Comparison of ENCODE assay signal across 14 cellular contexts in the genomic region with DNA sequence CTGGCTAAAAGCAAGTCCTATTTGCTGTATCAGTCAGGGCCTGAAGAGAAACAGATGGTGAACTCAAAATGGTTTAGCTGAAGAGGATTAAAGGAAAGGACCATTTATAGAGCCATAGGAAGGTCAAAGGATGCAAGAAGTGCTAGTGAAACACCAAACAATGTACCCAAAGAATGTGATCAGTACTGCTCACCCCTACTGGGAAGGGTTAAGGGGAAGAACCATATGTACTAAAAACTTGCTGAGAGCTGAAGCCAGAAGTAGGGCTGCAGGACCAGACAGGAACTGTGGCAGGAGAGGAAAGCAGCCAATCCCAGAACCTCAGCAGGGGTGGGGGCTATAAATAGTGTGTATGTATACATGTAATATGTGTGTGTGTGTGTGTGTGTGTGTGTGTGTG.
A peak's percentile ranks its signal among the peaks of the same experiment; 100 is the strongest.
DNase-seq lines count a peak whose midpoint lies in the region; ATAC-seq, FAIRE-seq and TF ChIP-seq lines count a peak whose summit lies in the region.
"Had no signal": no experiment of that assay in that cellular context is flagged by ENCODE, and none has a peak within 500 bp of the region (broad histone marks: within the 10 kb centered on the region; RNA-seq: fewer than 3 reads in every experiment).

No MANE protein-coding gene starts in this region.

- peaks cover 10% of the 10 kb centered on the region for H3K9me3 Mint-ChIP-seq in activated naive CD4-positive, alpha-beta T cell treated with anti-CD3 and anti-CD28 coated beads for 36 hours
- peaks cover 28% of the 10 kb centered on the region for H3K9me3 Mint-ChIP-seq in nephron progenitor cell
- H3K9me3 Mint-ChIP-seq: endodermal cell had no signal

- BruUV-seq in GM12878 (replicated peaks; lab: Mats Ljungman, UMichigan), result no TSS peak

- intact Hi-C loops in activated naive CD4-positive, alpha-beta T cell treated with anti-CD3 and anti-CD28 coated beads for 36 hours (cut with micrococcal nuclease), result loop anchor here (1.0 to 2.0 kb wide), 2 partner anchors 10 to 50 kb away; no protein-coding TSS in a partner anchor
- intact Hi-C loops in GM12878 (cut with micrococcal nuclease; ENCODE audit: unreplicated experiment), result no loop called here

- RAD21 ChIA-PET in GM12878 (lab: Charles Lee; ENCODE audit: unreplicated experiment), result interaction anchor here (0.7 to 3.5 kb wide), 14 partner anchors 8 to 204 kb away, joined by 3 to 18 read pairs (median 7); no protein-coding TSS in a partner anchor

- peak overlapping the region; percentile 28 for H3K4me3 Mint-ChIP-seq in activated naive CD4-positive, alpha-beta T cell treated with anti-CD3 and anti-CD28 coated beads for 36 hours
- H3K4me3 Mint-ChIP-seq in nephron progenitor cell, result no peak overlapping the region
- H3K4me3 Mint-ChIP-seq: endodermal cell had no signal

- H3K36me3 Mint-ChIP-seq in activated naive CD4-positive, alpha-beta T cell treated with anti-CD3 and anti-CD28 coated beads for 36 hours (ENCODE audit: low read depth), result peaks cover 51% of the 10 kb centered on the region
- H3K36me3 Mint-ChIP-seq in nephron progenitor cell (ENCODE audit: low read depth), result peaks cover 27% of the 10 kb centered on the region

- no peaks in the 10 kb centered on the region for H3F3A ChIP-seq in Loucy (ENCODE audit: low read depth)

- no peak for TF ChIP-seq RAD21 in GM12878 (IDR thresholded peaks at IDR 0.05; ENCODE audit: insufficient read depth, low read depth, low read length)

- no peak overlapping the region for H3K9ac ChIP-seq in Loucy (ENCODE audit: low read depth, low read length, poor library complexity, severe bottlenecking)
- no peak overlapping the region for H3K9ac ChIP-seq in GM12878 (ENCODE audit: control insufficient read depth, insufficient read depth, low read length)

- no peaks in the 10 kb centered on the region for H3K9me2 ChIP-seq in Loucy (replicated peaks; ENCODE audit: low read depth, low read length)

- peaks cover 4% of the 10 kb centered on the region; the same call in 1 of the 2 replicates for H3K36me3 ChIP-seq in Loucy (ENCODE audit: insufficient read depth, low read length)
- H3K36me3 ChIP-seq in GM12878 (ENCODE audit: control insufficient read depth in 2 of 2, insufficient read depth in 2 of 2, low read length in 1 of 2), result no peaks in the 10 kb centered on the region
- H3K36me3 ChIP-seq: cardiac muscle cell had no signal

- H3K9me3 ChIP-seq in Loucy (ENCODE audit: insufficient read depth, low read depth, low read length), result peaks cover 9% of the 10 kb centered on the region
- H3K9me3 ChIP-seq in GM12878 (replicated peaks; ENCODE audit: control insufficient read depth, insufficient read depth, low read length), result no peaks in the 10 kb centered on the region

- CTCF ChIA-PET in activated naive CD4-positive, alpha-beta T cell treated with anti-CD3 and anti-CD28 coated beads for 36 hours (lab: Charles Lee), result interaction anchor here (0.8 to 1.2 kb wide), 6 partner anchors 9 to 84 kb away, joined by 3 to 4 read pairs (median 3); no protein-coding TSS in a partner anchor
- CTCF ChIA-PET in GM12878 (lab: Yijun Ruan, JAX), result interaction anchor here (0.6 to 8.1 kb wide), 11 partner anchors 8 to 201 kb away, joined by 3 to 68 read pairs (median 3); no protein-coding TSS in a partner anchor

- TF ChIP-seq CTCF in Loucy (conservative IDR thresholded peaks at IDR 0.05; ENCODE audit: low read length) (no peak), GM12878 (IDR thresholded peaks at IDR 0.05 in 2 of 3, conservative IDR thresholded peaks at IDR 0.05 in 1 of 3; ENCODE audit: control insufficient read depth in 2 of 3, extremely low read depth in 1 of 3, insufficient read depth in 1 of 3, low read depth in 3 of 3, low read length in 3 of 3) (no peak), nephron progenitor cell (IDR thresholded peaks at IDR 0.05) (no peak)

- in situ Hi-C loops in GM12878 (cut with MboI), result no loop called here

- peaks cover 24% of the 10 kb centered on the region for H3K4me1 ChIP-seq in Loucy (ENCODE audit: insufficient read depth, low read length, poor library complexity, severe bottlenecking)
- H3K4me1 ChIP-seq in GM12878 (ENCODE audit: control insufficient read depth, insufficient read depth, low read length), result no peaks in the 10 kb centered on the region

- SMC1A ChIA-PET in GM12878 (lab: Charles Lee; ENCODE audit: uncharacterized antibody, unreplicated experiment), result interaction anchor here (0.7 to 7.4 kb wide), 10 partner anchors 9 to 349 kb away, joined by 3 to 76 read pairs (median 6); no protein-coding TSS in a partner anchor

- no peak overlapping the region for H3K4me3 ChIP-seq in Loucy (ENCODE audit: low read length, poor library complexity, severe bottlenecking)
- H3K4me3 ChIP-seq in GM12878, result no peak overlapping the region
- H3K4me3 ChIP-seq: cardiac muscle cell had no signal

- peak; percentile 48 for DNase-seq in activated naive CD4-positive, alpha-beta T cell treated with anti-CD3 and anti-CD28 coated beads for 36 hours
- no peak for DNase-seq in activated naive CD4-positive, alpha-beta T cell treated with Interleukin-2 at 50 U/mL for 16 hours
- DNase-seq in GM12878 (ENCODE audit: low read depth, low spot score), result no peak
- no peak for DNase-seq in nephron progenitor cell
- DNase-seq in NAMALWA (ENCODE audit: low spot score), result no peak
- DNase-seq: activated CD4-positive, alpha-beta T cell treated with anti-CD3 and anti-CD28 coated beads for 1 hour; activated effector memory CD4-positive, alpha-beta T cell treated with Interleukin-2 at 50 U/mL for 16 hours; endodermal cell; NCI-H1694; NCI-H510A treated with DMSO at 0.1 percent for 48 hours had no signal

- no peak overlapping the region for H3K27ac ChIP-seq in GM12878 (ENCODE audit: control insufficient read depth, insufficient read depth)
- H3K27ac ChIP-seq: cardiac muscle cell had no signal

- H3K27ac Mint-ChIP-seq in activated naive CD4-positive, alpha-beta T cell treated with anti-CD3 and anti-CD28 coated beads for 36 hours, result peak overlapping the region; percentile 85
- peak overlapping the region; percentile 77 for H3K27ac Mint-ChIP-seq in nephron progenitor cell
- H3K27ac Mint-ChIP-seq: endodermal cell had no signal

- H3K27me3 Mint-ChIP-seq in activated naive CD4-positive, alpha-beta T cell treated with anti-CD3 and anti-CD28 coated beads for 36 hours (ENCODE audit: low read depth), result no peaks in the 10 kb centered on the region
- peaks cover 2% of the 10 kb centered on the region for H3K27me3 Mint-ChIP-seq in nephron progenitor cell (ENCODE audit: low read depth, poor library complexity)

- ATAC-seq in GM12878 (peak; percentile 71), GM21390 (IDR thresholded peaks at IDR 0.05; ENCODE audit: unreplicated experiment) (no peak), HG03460 (IDR thresholded peaks at IDR 0.05; ENCODE audit: unreplicated experiment) (no peak)

- H4K20me1 ChIP-seq in Loucy (ENCODE audit: insufficient read depth, low read length, poor library complexity, severe bottlenecking) (no peaks in the 10 kb centered on the region), GM12878 (ENCODE audit: control insufficient read depth, insufficient read depth) (no peaks in the 10 kb centered on the region)

- peaks cover 77% of the 10 kb centered on the region for H3K4me1 Mint-ChIP-seq in activated naive CD4-positive, alpha-beta T cell treated with anti-CD3 and anti-CD28 coated beads for 36 hours (ENCODE audit: low read depth)
- peaks cover 26% of the 10 kb centered on the region for H3K4me1 Mint-ChIP-seq in nephron progenitor cell

- H2AFZ ChIP-seq in Loucy (ENCODE audit: low read length) (no peak overlapping the region), GM12878 (ENCODE audit: control insufficient read depth, low read depth, low read length) (no peak overlapping the region)

- H3K27me3 ChIP-seq in Loucy (ENCODE audit: insufficient read depth, low read length, poor library complexity, severe bottlenecking) (no peaks in the 10 kb centered on the region), GM12878 (replicated peaks in 1 of 2; ENCODE audit: control insufficient read depth in 2 of 2, insufficient read depth in 2 of 2, low read length in 1 of 2) (no peaks in the 10 kb centered on the region)
- H3K27me3 ChIP-seq: cardiac muscle cell had no signal

- no peak for TF ChIP-seq POLR2A in GM12878 (IDR thresholded peaks at IDR 0.05; ENCODE audit: low read depth, low read length)

- peaks cover 90% of the 10 kb centered on the region for H3K79me2 ChIP-seq in Loucy (ENCODE audit: insufficient read depth, low read length)
- no peaks in the 10 kb centered on the region for H3K79me2 ChIP-seq in GM12878 (ENCODE audit: control insufficient read depth, insufficient read depth, low read length)

- FAIRE-seq in GM12878 (lab: Jason Lieb, UNC), result no peak

- no peak for TF ChIP-seq EP300 in GM12878 (IDR thresholded peaks at IDR 0.05; ENCODE audit: borderline replicate concordance in 1 of 2, control insufficient read depth in 1 of 2, low read depth in 2 of 2, low read length in 2 of 2)

- H3K4me2 ChIP-seq in Loucy (ENCODE audit: low read depth, low read length, poor library complexity, severe bottlenecking) (peak overlapping the region; percentile 48), GM12878 (ENCODE audit: control insufficient read depth, insufficient read depth) (no peak overlapping the region)

- POLR2A ChIA-PET in GM12878 (lab: Charles Lee), result interaction anchor here (0.8 to 2.1 kb wide), 3 partner anchors 12 to 201 kb away, joined by 3 to 7 read pairs (median 3); no protein-coding TSS in a partner anchor

TF ChIP-seq in GM12878, 131 proteins besides CTCF, POLR2A, EP300 and RAD21 (continues in another document):
- no peak for TF ChIP-seq ZBED1 (IDR thresholded peaks at IDR 0.05; ENCODE audit: borderline replicate concordance)
- no peak for TF ChIP-seq RFX5 (IDR thresholded peaks at IDR 0.05; ENCODE audit: low read depth, low read length)
